ENCODE assay signal across 1 cellular context in genomic region chr20:41028359-41029149, GRCh38.
TF ChIP-seq lines count a peak whose summit lies in the region.

TSS of gene TOP1 (plus strand) at chr20:41028822. CDS start at chr20:41029068, 246 bp downstream.

TF ChIP-seq in HepG2, 621 proteins besides CTCF, POLR2A, EP300 and RAD21 (continued from another document and continues in another):
- TF ChIP-seq GABPA (IDR thresholded peaks at IDR 0.05; ENCODE audit: low read depth, low read length) (no peak), GABPA (CRISPR knock-in tag; IDR thresholded peaks at IDR 0.05; ENCODE audit: low read depth) (peak; percentile 76), HNRNPUL1 (IDR thresholded peaks at IDR 0.05; ENCODE audit: low read depth, low read length) (peak; percentile 70; the same call in 1 of the 2 replicates), NONO (IDR thresholded peaks at IDR 0.05) (no peak), NONO (CRISPR knock-in tag; conservative IDR thresholded peaks at IDR 0.05) (peak; percentile 72), ZNF549 (CRISPR knock-in tag; IDR thresholded peaks at IDR 0.05) (peak; percentile 72; the same call in 1 of the 2 replicates), ZBTB7B (CRISPR knock-in tag; IDR thresholded peaks at IDR 0.05) (no peak; the same call in 1 of the 2 replicates), SOX13 (IDR thresholded peaks at IDR 0.05) (no peak), SOX13 (CRISPR knock-in tag; conservative IDR thresholded peaks at IDR 0.05 in 1 of 2, IDR thresholded peaks at IDR 0.05 in 1 of 2) (no peak; a peak in 1 of 4 replicates), MAF1 (CRISPR knock-in tag; IDR thresholded peaks at IDR 0.05; ENCODE audit: borderline replicate concordance) (peak; percentile 72), SP2 (CRISPR knock-in tag; IDR thresholded peaks at IDR 0.05) (0 out of 2 replicates have a peak, but pooled peaks have one; percentile 42), ZNF274 (CRISPR knock-in tag; IDR thresholded peaks at IDR 0.05) (peak; percentile 95), YY1 (IDR thresholded peaks at IDR 0.05; ENCODE audit: insufficient read depth, insufficient replicate concordance, low read depth, low read length) (peak; percentile 44), SP1 (IDR thresholded peaks at IDR 0.05) (no peak), SP1 (CRISPR knock-in tag; IDR thresholded peaks at IDR 0.05) (peak; percentile 87), GPBP1L1 (CRISPR knock-in tag; IDR thresholded peaks at IDR 0.05) (no peak), DR1 (CRISPR knock-in tag; IDR thresholded peaks at IDR 0.05) (peak; percentile 99), ZNF280B (CRISPR knock-in tag; IDR thresholded peaks at IDR 0.05; ENCODE audit: borderline replicate concordance) (peak; percentile 82), GATAD1 (CRISPR knock-in tag; IDR thresholded peaks at IDR 0.05) (peak; percentile 82), PITX1 (CRISPR knock-in tag; IDR thresholded peaks at IDR 0.05) (no peak; the same call in none of the 2 replicates), ZNF235 (CRISPR knock-in tag; IDR thresholded peaks at IDR 0.05; ENCODE audit: borderline replicate concordance) (peak; percentile 95), GATA4 (IDR thresholded peaks at IDR 0.05; ENCODE audit: borderline replicate concordance, low read depth) (peak; percentile 90), ZBTB46 (CRISPR knock-in tag; IDR thresholded peaks at IDR 0.05; ENCODE audit: borderline replicate concordance) (0 out of 2 replicates have a peak, but pooled peaks have one; percentile 70), RFX3 (CRISPR knock-in tag; IDR thresholded peaks at IDR 0.05) (no peak), ZNF276 (CRISPR knock-in tag; IDR thresholded peaks at IDR 0.05; ENCODE audit: low read depth) (peak; percentile 70; the same call in 1 of the 2 replicates), ZNF670 (CRISPR knock-in tag; IDR thresholded peaks at IDR 0.05; ENCODE audit: borderline replicate concordance) (peak; percentile 33; the same call in 1 of the 2 replicates), SMYD3 (CRISPR knock-in tag; IDR thresholded peaks at IDR 0.05) (peak; percentile 90), NCOA5 (CRISPR knock-in tag; IDR thresholded peaks at IDR 0.05) (0 out of 2 replicates have a peak, but pooled peaks have one; percentile 60), ZNF703 (CRISPR knock-in tag; IDR thresholded peaks at IDR 0.05; ENCODE audit: borderline replicate concordance) (no peak; the same call in 1 of the 2 replicates), IRF1 (CRISPR knock-in tag; IDR thresholded peaks at IDR 0.05; ENCODE audit: low read depth) (peak; percentile 78; the same call in 1 of the 2 replicates), MTF2 (CRISPR knock-in tag; IDR thresholded peaks at IDR 0.05; ENCODE audit: borderline replicate concordance) (peak; percentile 92; the same call in 1 of the 2 replicates), PLSCR1 (CRISPR knock-in tag; IDR thresholded peaks at IDR 0.05; ENCODE audit: borderline replicate concordance) (no peak), ZNF878 (CRISPR knock-in tag; IDR thresholded peaks at IDR 0.05) (peak; percentile 81; the same call in 1 of the 2 replicates), DNMT3B (CRISPR knock-in tag; conservative IDR thresholded peaks at IDR 0.05) (peak; percentile 50), SAP130 (CRISPR knock-in tag; IDR thresholded peaks at IDR 0.05; ENCODE audit: low read depth) (peak; percentile 99), ZNF691 (CRISPR knock-in tag; IDR thresholded peaks at IDR 0.05; ENCODE audit: borderline replicate concordance, low read depth) (peak; percentile 88), NR0B2 (CRISPR knock-in tag; IDR thresholded peaks at IDR 0.05) (peak; percentile 93), ZNF589 (CRISPR knock-in tag; conservative IDR thresholded peaks at IDR 0.05) (no peak), ZBTB10 (CRISPR knock-in tag; IDR thresholded peaks at IDR 0.05; ENCODE audit: borderline replicate concordance) (peak; percentile 47; the same call in 1 of the 2 replicates), ZNF253 (CRISPR knock-in tag; IDR thresholded peaks at IDR 0.05; ENCODE audit: borderline replicate concordance) (peak; percentile 82), AKAP8 (CRISPR knock-in tag; IDR thresholded peaks at IDR 0.05) (peak; percentile 85), E2F1 (CRISPR knock-in tag; IDR thresholded peaks at IDR 0.05) (no peak; the same call in 1 of the 2 replicates), CREBL2 (CRISPR knock-in tag; IDR thresholded peaks at IDR 0.05; ENCODE audit: borderline replicate concordance) (no peak; the same call in 1 of the 2 replicates), USF2 (IDR thresholded peaks at IDR 0.05; ENCODE audit: low read depth, low read length) (peak; percentile 84), USF2 (CRISPR knock-in tag; IDR thresholded peaks at IDR 0.05; ENCODE audit: borderline replicate concordance) (peak; percentile 95; the same call in 1 of the 2 replicates)
